Comparison of ENCODE assay signal across 11 cellular contexts in genomic region chr6:137869781-137870180, GRCh38. TPM values are rescaled to one million over a fixed set of nuclear protein-coding genes. Genes with fewer than 3 reads are reported as not detected.
A peak's percentile ranks its signal among the peaks of the same experiment; 100 is the strongest.
DNase-seq lines count a peak whose midpoint lies in the region; ATAC-seq and TF ChIP-seq lines count a peak whose summit lies in the region.
"Had no signal": no experiment of that assay in that cellular context is flagged by ENCODE, and none has a peak within 500 bp of the region (broad histone marks: within the 10 kb centered on the region; RNA-seq: fewer than 3 reads in every experiment).

No MANE protein-coding gene starts in this region.

- peak overlapping the region; percentile 53 for H3K4me3 ChIP-seq in GM12875 (ENCODE audit: low read depth, low read length)
- peak overlapping the region in 3 of 4 donors; percentile 26 to 96 (median 93) for H3K4me3 ChIP-seq in esophagus squamous epithelium
- H3K4me3 ChIP-seq in skeletal muscle satellite cell (ENCODE audit: low read length): peak overlapping the region; percentile 91

- intact Hi-C loops in esophagus squamous epithelium (cut with DNase I): loop anchor here (5.0 to 10.0 kb wide), 3 partner anchors 62 to 162 kb away; no protein-coding TSS in a partner anchor

- H3K9me3 ChIP-seq in T-helper 17 cell (ENCODE audit: control insufficient read depth, low read length, poor library complexity, severe bottlenecking) (peaks cover 3% of the 10 kb centered on the region), esophagus squamous epithelium (no peaks in the 10 kb centered on the region), skeletal muscle satellite cell (replicated peaks; ENCODE audit: low read length) (no peaks in the 10 kb centered on the region)
- H3K9me3 ChIP-seq: adrenal gland had no signal

- H3K36me3 Mint-ChIP-seq in T-helper 17 cell (ENCODE audit: low read depth): peaks cover 27% of the 10 kb centered on the region

- no peak overlapping the region for H3K9ac ChIP-seq in skeletal muscle satellite cell (ENCODE audit: low read depth, low read length)
- H3K9ac ChIP-seq: parathyroid adenoma had no signal

- DNase-seq in T-helper 17 cell (no peak), esophagus squamous epithelium (lab: John Stamatoyannopoulos, UW) (no peak), AML-193 (lab: John Stamatoyannopoulos, UW) (no peak)
- DNase-seq in stimulated activated CD4-positive, alpha-beta T cell treated with anti-CD3 and anti-CD28 coated beads, Interleukin-4, amount 100 ng/mL, for 4 hours: no peak
- DNase-seq: adrenal gland, NCI-H2171 had no signal

- H3K27me3 Mint-ChIP-seq in T-helper 17 cell: peaks cover 4% of the 10 kb centered on the region

- peak overlapping the region; percentile 88 for H3K4me3 Mint-ChIP-seq in T-helper 17 cell

- H3K36me3 ChIP-seq in esophagus squamous epithelium (peaks cover 0 to 8% (median 0%) of the 10 kb centered on the region in 3 donors), skeletal muscle satellite cell (ENCODE audit: insufficient read depth, low read length) (peaks cover 9% of the 10 kb centered on the region)

- H3K27ac ChIP-seq in esophagus squamous epithelium: peak overlapping the region; percentile 57 to 96 (median 89)
- H3K27ac ChIP-seq: parathyroid adenoma had no signal

- ATAC-seq in T-helper 17 cell (no peak), GM18520 (IDR thresholded peaks at IDR 0.05; ENCODE audit: unreplicated experiment) (no peak), GM19455 (IDR thresholded peaks at IDR 0.05; ENCODE audit: unreplicated experiment) (no peak)

- WGBS in esophagus squamous epithelium, 2 donors: 78 to 86% methylated on average over 1 of the region's 1 CpG

- H3K4me1 ChIP-seq in esophagus squamous epithelium (peaks cover 40 to 79% (median 52%) of the 10 kb centered on the region in 3 donors), skeletal muscle satellite cell (ENCODE audit: control insufficient read depth, insufficient read depth, low read length) (peaks cover 66% of the 10 kb centered on the region)

- peak overlapping the region; percentile 97 for H3K4me2 ChIP-seq in skeletal muscle satellite cell (ENCODE audit: low read length)

- peak overlapping the region; percentile 96 for H3K27ac Mint-ChIP-seq in T-helper 17 cell

- TF ChIP-seq CTCF in GM12875 (IDR thresholded peaks at IDR 0.05; ENCODE audit: borderline replicate concordance, insufficient read depth, low read depth, low read length) (no peak), esophagus squamous epithelium (IDR thresholded peaks at IDR 0.05) (no peak)

- H3K27me3 ChIP-seq in esophagus squamous epithelium (no peaks in the 10 kb centered on the region), skeletal muscle satellite cell (ENCODE audit: control insufficient read depth, insufficient read depth, low read length) (no peaks in the 10 kb centered on the region)
- H3K27me3 ChIP-seq: adrenal gland had no signal

- peaks cover 58% of the 10 kb centered on the region for H3K4me1 Mint-ChIP-seq in T-helper 17 cell

- TF ChIP-seq POLR2A in esophagus squamous epithelium (IDR thresholded peaks at IDR 0.05): no peak

RNA-seq across cellular contexts. Expression of gene TNFAIP3, which starts 2.7 kb away (rescaled TPM):
- total RNA-seq in T-helper 17 cell: 1,000 to 10,000 TPM; 4,032 to 4,607 TPM
- 10 to 100 TPM in 1 of 4 donors, 1 to 10 TPM in 3; 4.2 to 21.7 (median 7.7) TPM for total RNA-seq in esophagus squamous epithelium
- 15.5 and 22.7 TPM in 2 replicates for total RNA-seq in skeletal muscle satellite cell (2012; rRNA removed)

Comparison
In these comparisons a context has a peak if more than half of its experiments do, and no peak if none do; other contexts are left out.
1. RNA of gene TNFAIP3, which starts 2.7 kb away (total RNA-seq): 4,032 to 4,607 TPM in T-helper 17 cell; 4.2 to 21.7 TPM in esophagus squamous epithelium; every median in the first group is over 100 times any median in the second.
2. Peak in every context shown above with its lines, with median percentiles within 50 percentile points of each other: H3K4me3 ChIP-seq.